In genomic region chr3:45940004-45940780, GRCh38 we compare ENCODE assay signal across 24 cellular contexts. TPM values are rescaled to one million over a fixed set of nuclear protein-coding genes. Genes with fewer than 3 reads are reported as not detected.
A peak's percentile ranks its signal among the peaks of the same experiment; 100 is the strongest.
DNase-seq lines count a peak whose midpoint lies in the region; ATAC-seq and TF ChIP-seq lines count a peak whose summit lies in the region.
"Had no signal": no experiment of that assay in that cellular context is flagged by ENCODE, and none has a peak within 500 bp of the region (broad histone marks: within the 10 kb centered on the region; RNA-seq: fewer than 3 reads in every experiment).

No MANE protein-coding gene starts in this region.

- H3K36me3 Mint-ChIP-seq in activated CD8-positive, alpha-beta memory T cell treated with anti-CD3 and anti-CD28 coated beads, Interleukin-2, amount 10 ng/mL, durations not matched to agents 7 days and 5 days = peaks cover 49% of the 10 kb centered on the region
- H3K36me3 Mint-ChIP-seq in endodermal cell (ENCODE audit: low read depth) = peaks cover 14% of the 10 kb centered on the region
- H3K36me3 Mint-ChIP-seq in CD4-positive, alpha-beta T cell (ENCODE audit: low read depth) = peaks cover 53% of the 10 kb centered on the region

- H3K36me3 ChIP-seq in endodermal cell (ENCODE audit: control insufficient read depth, insufficient read depth, low read length) = peaks cover 8% of the 10 kb centered on the region
- H3K36me3 ChIP-seq in upper lobe of right lung = peaks cover 34% of the 10 kb centered on the region

- no peak for ATAC-seq in activated CD8-positive, alpha-beta memory T cell treated with anti-CD3 and anti-CD28 coated beads, Interleukin-2, amount 10 ng/mL, durations not matched to agents 7 days and 5 days
- no peak for ATAC-seq in upper lobe of right lung
- ATAC-seq in CD4-positive, alpha-beta T cell (ENCODE audit: poor library complexity) = no peak

- peaks cover 67% of the 10 kb centered on the region for H3K4me1 Mint-ChIP-seq in activated CD8-positive, alpha-beta memory T cell treated with anti-CD3 and anti-CD28 coated beads, Interleukin-2, amount 10 ng/mL, durations not matched to agents 7 days and 5 days
- H3K4me1 Mint-ChIP-seq in endodermal cell = peaks cover 8% of the 10 kb centered on the region
- peaks cover 48% of the 10 kb centered on the region for H3K4me1 Mint-ChIP-seq in CD4-positive, alpha-beta T cell (ENCODE audit: low read depth)

- no peak overlapping the region for H3K27ac Mint-ChIP-seq in activated CD8-positive, alpha-beta memory T cell treated with anti-CD3 and anti-CD28 coated beads, Interleukin-2, amount 10 ng/mL, durations not matched to agents 7 days and 5 days
- peak overlapping the region; percentile 32 for H3K27ac Mint-ChIP-seq in endodermal cell
- no peak overlapping the region for H3K27ac Mint-ChIP-seq in CD4-positive, alpha-beta T cell

- WGBS in endodermal cell (ENCODE audit: insufficient coverage in 1 of 2, insufficient read length in 1 of 2), 2 experiments = 89 to 91% methylated on average over 5 to 7 of the region's 7 CpGs

- H3K27me3 ChIP-seq in endodermal cell (ENCODE audit: control insufficient read depth, insufficient read depth, low read length, poor library complexity, severe bottlenecking) (no peaks in the 10 kb centered on the region), upper lobe of right lung (no peaks in the 10 kb centered on the region)
- H3K27me3 ChIP-seq in CD4-positive, alpha-beta T cell (ENCODE audit: control insufficient read depth, insufficient read depth, low read length) = no peaks in the 10 kb centered on the region
- H3K27me3 ChIP-seq: BLaER1 treated with 17β-estradiol and CSF1 and Interleukin-3, amounts not matched to agents 10 nM and 100 nM; foreskin keratinocyte had no signal

- no peak for TF ChIP-seq CTCF in endodermal cell (conservative IDR thresholded peaks at IDR 0.05)
- no peak for TF ChIP-seq CTCF in upper lobe of right lung (IDR thresholded peaks at IDR 0.05)
- TF ChIP-seq CTCF in CD4-positive, alpha-beta T cell (IDR thresholded peaks at IDR 0.05) = no peak

- H3K4me1 ChIP-seq in endodermal cell (ENCODE audit: control insufficient read depth, insufficient read depth, low read length) (no peaks in the 10 kb centered on the region), upper lobe of right lung (peaks cover 16% of the 10 kb centered on the region)
- H3K4me1 ChIP-seq: foreskin keratinocyte had no signal

- peaks cover 2% of the 10 kb centered on the region for H3K9me3 Mint-ChIP-seq in activated CD8-positive, alpha-beta memory T cell treated with anti-CD3 and anti-CD28 coated beads, Interleukin-2, amount 10 ng/mL, durations not matched to agents 7 days and 5 days (ENCODE audit: low read depth)
- H3K9me3 Mint-ChIP-seq in endodermal cell = no peaks in the 10 kb centered on the region
- no peaks in the 10 kb centered on the region for H3K9me3 Mint-ChIP-seq in CD4-positive, alpha-beta T cell

- POLR2A ChIA-PET in CD4-positive, alpha-beta T cell (lab: Charles Lee) = interaction anchor here (1.3 kb wide), 1 partner anchor 128 kb away, joined by 7 read pairs; no protein-coding TSS in a partner anchor

- H3K9ac ChIP-seq in endodermal cell (ENCODE audit: extremely low read depth, low read length, poor library complexity, severe bottlenecking) = no peak overlapping the region
- H3K9ac ChIP-seq: KMS-11 had no signal

- peak; percentile 55 for DNase-seq in activated CD8-positive, alpha-beta memory T cell treated with anti-CD3 and anti-CD28 coated beads for 24 hours
- no peak for DNase-seq in activated CD8-positive, alpha-beta memory T cell treated with anti-CD3 and anti-CD28 coated beads, Interleukin-2, amount 10 ng/mL, durations not matched to agents 7 days and 5 days
- DNase-seq in NCI-H2227 (lab: John Stamatoyannopoulos, UW; ENCODE audit: unreplicated experiment) = peak; percentile 8
- DNase-seq in endodermal cell = no peak
- no peak for DNase-seq in upper lobe of right lung
- no peak for DNase-seq in CD4-positive, alpha-beta T cell
- DNase-seq in DMS114 treated with DMSO at 0.1 percent for 48 hours (lab: John Stamatoyannopoulos, UW; ENCODE audit: unreplicated experiment) = no peak
- DNase-seq in activated CD4-positive, alpha-beta T cell treated with anti-CD3 and anti-CD28 coated beads, Interleukin-2, amount 50 U/mL, for 1 hour = no peak
- DNase-seq: activated CD4-positive, CD25-positive, alpha-beta regulatory T cell treated with anti-CD3 and anti-CD28 coated beads, Interleukin-2, amount 50 U/mL, for 72 hours; activated gamma-delta T cell; amniotic stem cell; cerebellar nuclear complex; erythroblast; NCI-H187 treated with DMSO at 0.1 percent for 48 hours; T-helper 9 cell had no signal

- intact Hi-C loops in upper lobe of right lung (cut with DNase I) = no loop called here
- intact Hi-C loops in CD4-positive, alpha-beta T cell (cut with DNase I, micrococcal nuclease) = loop anchor here (5.0 kb wide), 1 partner anchor 37 kb away; no protein-coding TSS in a partner anchor

- CTCF ChIA-PET in activated CD8-positive, alpha-beta memory T cell treated with anti-CD3 and anti-CD28 coated beads, Interleukin-2, amount 10 ng/mL, durations not matched to agents 7 days and 5 days (lab: Charles Lee) = interaction anchor here (0.6 to 30.7 kb wide), 16 partner anchors 8 to 907 kb away, joined by 3 to 708 read pairs (median 8); partner anchors contain the start of gene CCR1
- CTCF ChIA-PET in CD4-positive, alpha-beta T cell (lab: Charles Lee) = interaction anchor here (1.1 to 3.6 kb wide), 3 partner anchors 10 to 138 kb away, joined by 3 to 96 read pairs (median 4); no protein-coding TSS in a partner anchor

- no peaks in the 10 kb centered on the region for H3K9me3 ChIP-seq in endodermal cell (ENCODE audit: control insufficient read depth, low read length)
- no peaks in the 10 kb centered on the region for H3K9me3 ChIP-seq in upper lobe of right lung
- no peaks in the 10 kb centered on the region for H3K9me3 ChIP-seq in CD4-positive, alpha-beta T cell (ENCODE audit: control insufficient read depth, low read length)

- H3K4me3 ChIP-seq in endodermal cell (ENCODE audit: low read length) (no peak overlapping the region), upper lobe of right lung (no peak overlapping the region)
- H3K4me3 ChIP-seq: BLaER1 treated with 17β-estradiol and CSF1 and Interleukin-3, amounts not matched to agents 10 nM and 100 nM; SK-N-MC had no signal

- no peaks in the 10 kb centered on the region for H3K27me3 Mint-ChIP-seq in activated CD8-positive, alpha-beta memory T cell treated with anti-CD3 and anti-CD28 coated beads, Interleukin-2, amount 10 ng/mL, durations not matched to agents 7 days and 5 days
- H3K27me3 Mint-ChIP-seq in endodermal cell (ENCODE audit: insufficient read depth) = no peaks in the 10 kb centered on the region
- no peaks in the 10 kb centered on the region for H3K27me3 Mint-ChIP-seq in CD4-positive, alpha-beta T cell

- no peak overlapping the region for H3K27ac ChIP-seq in endodermal cell (ENCODE audit: low read depth, low read length)
- H3K27ac ChIP-seq in upper lobe of right lung = peak overlapping the region; percentile 25
- no peak overlapping the region for H3K27ac ChIP-seq in CD4-positive, alpha-beta T cell (ENCODE audit: low read depth, low read length)
- H3K27ac ChIP-seq: BLaER1 treated with 17β-estradiol and CSF1 and Interleukin-3, amounts not matched to agents 10 nM and 100 nM; foreskin keratinocyte; KMS-11; SK-N-MC had no signal

- no peak overlapping the region for H3K4me3 Mint-ChIP-seq in activated CD8-positive, alpha-beta memory T cell treated with anti-CD3 and anti-CD28 coated beads, Interleukin-2, amount 10 ng/mL, durations not matched to agents 7 days and 5 days
- H3K4me3 Mint-ChIP-seq in endodermal cell = no peak overlapping the region
- H3K4me3 Mint-ChIP-seq in CD4-positive, alpha-beta T cell = no peak overlapping the region

RNA-seq across cellular contexts. Expression of gene CXCR6, which starts 3.1 kb away (rescaled TPM):
- 100 to 1,000 TPM in 1 of 2 experiments, 10 to 100 TPM in 1; 49.7 to 109 TPM for total RNA-seq in activated CD8-positive, alpha-beta memory T cell treated with anti-CD3 and anti-CD28 coated beads, Interleukin-2, amount 10 ng/mL, durations not matched to agents 7 days and 5 days
- not detected for total RNA-seq in endodermal cell
- polyA plus RNA-seq in endodermal cell (2013, experiment 1 of 2) = not detected
- not detected for polyA plus RNA-seq in endodermal cell (2013, experiment 2 of 2)
- total RNA-seq in upper lobe of right lung = 4.7 TPM
- total RNA-seq in CD4-positive, alpha-beta T cell = 1 to 10 TPM; 1.7 to 2.0 TPM
- total RNA-seq: A673, foreskin keratinocyte, HT-29, lung microvascular endothelial cell, renal cortical epithelial cell had no signal
- polyA plus RNA-seq: foreskin keratinocyte had no signal

RNA-seq across cellular contexts. Expression of gene CCR9, which starts 53.8 kb away (rescaled TPM):
- 1 to 10 TPM; 3.2 to 9.7 TPM for total RNA-seq in activated CD8-positive, alpha-beta memory T cell treated with anti-CD3 and anti-CD28 coated beads, Interleukin-2, amount 10 ng/mL, durations not matched to agents 7 days and 5 days
- total RNA-seq in endodermal cell (not detected), upper lobe of right lung (not detected)
- polyA plus RNA-seq in endodermal cell (2013, experiment 1 of 2) = not detected
- polyA plus RNA-seq in endodermal cell (2013, experiment 2 of 2) = not detected
- 1 to 10 TPM; 6.5 to 7.4 TPM for total RNA-seq in CD4-positive, alpha-beta T cell
- total RNA-seq: A673, foreskin keratinocyte, HT-29, lung microvascular endothelial cell, renal cortical epithelial cell, urinary bladder had no signal
- polyA plus RNA-seq: foreskin keratinocyte, urinary bladder had no signal

RNA-seq across cellular contexts. Expression of gene FYCO1, which starts 55.4 kb away (rescaled TPM):
- 10 to 100 TPM; 19.1 to 27.7 TPM for total RNA-seq in activated CD8-positive, alpha-beta memory T cell treated with anti-CD3 and anti-CD28 coated beads, Interleukin-2, amount 10 ng/mL, durations not matched to agents 7 days and 5 days
- total RNA-seq in endodermal cell (10 to 100 TPM; 11.3 to 11.8 TPM), upper lobe of right lung (47.3 TPM)
- 7.5 TPM for polyA plus RNA-seq in endodermal cell (2013, experiment 1 of 2)
- 6.5 TPM for polyA plus RNA-seq in endodermal cell (2013, experiment 2 of 2)
- 10 to 100 TPM; 17.4 to 20.1 TPM for total RNA-seq in CD4-positive, alpha-beta T cell

Comparison
In these comparisons a context has a peak if more than half of its experiments do, and no peak if none do; other contexts are left out.
1. DNase-seq: peak in activated CD8-positive, alpha-beta memory T cell treated with anti-CD3 and anti-CD28 coated beads for 24 hours (single experiment) and NCI-H2227 (single experiment); none in activated CD8-positive, alpha-beta memory T cell treated with anti-CD3 and anti-CD28 coated beads, Interleukin-2, amount 10 ng/mL, durations not matched to agents 7 days and 5 days (single experiment), endodermal cell (single experiment), upper lobe of right lung (single experiment), CD4-positive, alpha-beta T cell (0 of 10), DMS114 treated with DMSO at 0.1 percent for 48 hours (single experiment) and activated CD4-positive, alpha-beta T cell treated with anti-CD3 and anti-CD28 coated beads, Interleukin-2, amount 50 U/mL, for 1 hour (single experiment).